ENCODE assay signal across 14 cellular contexts in genomic region chr19:39160523-39160861, GRCh38. TPM values are rescaled to one million over a fixed set of nuclear protein-coding genes. Genes with fewer than 3 reads are reported as not detected.
DNase-seq lines count a peak whose midpoint lies in the region; TF ChIP-seq lines count a peak whose summit lies in the region.
"Had no signal": no experiment of that assay in that cellular context is flagged by ENCODE, and none has a peak within 500 bp of the region (broad histone marks: within the 10 kb centered on the region; RNA-seq: fewer than 3 reads in every experiment).

No MANE protein-coding gene starts in this region.

- WGBS in adrenal gland, 4 donors, result 20 to 30% (median 25%) methylated on average over 8 of the region's 8 CpGs

- H3K36me3 ChIP-seq in BLaER1 (peaks cover 14% of the 10 kb centered on the region), adrenal gland (replicated peaks in 1 of 2) (no peaks in the 10 kb centered on the region), WERI-Rb-1 (peaks cover 12% of the 10 kb centered on the region)

- H3K4me2 ChIP-seq in BLaER1, result 0 out of 2 replicates have a peak overlapping the region, but pooled peaks have one; percentile 7

- peak overlapping the region; percentile 45 for H3K9ac ChIP-seq in BLaER1

- intact Hi-C loops in adrenal gland (cut with DNase I) (no loop called here), posterior vena cava (cut with DNase I) (no loop called here)

- peaks cover 95% of the 10 kb centered on the region for H4K20me1 ChIP-seq in BLaER1

- H3K9me3 ChIP-seq in BLaER1, result no peaks in the 10 kb centered on the region
- no peaks in the 10 kb centered on the region for H3K9me3 ChIP-seq in adrenal gland (replicated peaks in 1 of 3)
- H3K9me3 ChIP-seq in WERI-Rb-1 (ENCODE audit: severe bottlenecking), result no peaks in the 10 kb centered on the region

- DNase-seq in adrenal gland, result peak in 6 of 7 donors; percentile 50 to 69 (median 58)
- peak; percentile 51 for DNase-seq in fibroblast of the conjunctiva (ENCODE audit: low read depth)
- peak; percentile 91 for DNase-seq in posterior vena cava (ENCODE audit: low spot score)
- DNase-seq in WERI-Rb-1, result no peak
- DNase-seq in glomerular visceral epithelial cell (ENCODE audit: extremely low spot score), result no peak
- DNase-seq in NCI-H2171 (lab: John Stamatoyannopoulos, UW), result no peak
- no peak for DNase-seq in cerebellar cortex (ENCODE audit: low spot score)
- DNase-seq: activated T-cell treated with anti-CD3 and anti-CD28 coated beads, Interleukin-2, amount 50 U/mL, for 24 hours; COR-L47; effector memory CD4-positive, alpha-beta T cell; H7; mesendoderm; SW 1271 had no signal

- TF ChIP-seq CTCF in adrenal gland (IDR thresholded peaks at IDR 0.05) (no peak), WERI-Rb-1 (IDR thresholded peaks at IDR 0.05; ENCODE audit: low read depth, low read length) (no peak)

- H3K4me3 ChIP-seq in BLaER1 (no peak overlapping the region), adrenal gland (no peak overlapping the region), WERI-Rb-1 (ENCODE audit: low read depth, low read length) (no peak overlapping the region)

- TF ChIP-seq POLR2A in adrenal gland (IDR thresholded peaks at IDR 0.05), result no peak

- H3K27me3 ChIP-seq in BLaER1 (no peaks in the 10 kb centered on the region), adrenal gland (no peaks in the 10 kb centered on the region), WERI-Rb-1 (ENCODE audit: insufficient read depth, low read depth, severe bottlenecking) (no peaks in the 10 kb centered on the region)

- H3K4me1 ChIP-seq in BLaER1, result peaks cover 50% of the 10 kb centered on the region
- H3K4me1 ChIP-seq in adrenal gland (replicated peaks in 1 of 2), result peaks cover 17 to 40% of the 10 kb centered on the region in 2 donors

- H3K27ac ChIP-seq in BLaER1 (peak overlapping the region; percentile 53), adrenal gland (peak overlapping the region in 2 of 5 donors; percentile 58 to 62), WERI-Rb-1 (no peak overlapping the region)

RNA-seq across cellular contexts. Expression of gene PAK4, which starts 34.9 kb away (rescaled TPM):
- total RNA-seq in adrenal gland (10 to 100 TPM; 14.7 to 61.0 (median 24.6) TPM), posterior vena cava (10 to 100 TPM; 15.0 to 17.3 TPM)
- 10 to 100 TPM in 2 of 3 donors, 1 to 10 TPM in 1; 7.2 to 33.1 (median 27.5) TPM for polyA plus RNA-seq in adrenal gland

RNA-seq across cellular contexts. Expression of gene NCCRP1, which starts 36.3 kb away (rescaled TPM):
- total RNA-seq in adrenal gland, result under 1 TPM in 2 of 8 donors, not detected in 6; 0.11 TPM
- polyA plus RNA-seq in adrenal gland, result under 1 TPM in 2 of 3 donors, not detected in 1; 0.10 to 0.32 TPM
- total RNA-seq in posterior vena cava, result not detected
- total RNA-seq: H7 had no signal

RNA-seq across cellular contexts. Expression of gene SYCN, which starts 43.6 kb away (rescaled TPM):
- under 1 TPM in 2 of 8 donors, not detected in 6; 0.43 to 0.76 TPM for total RNA-seq in adrenal gland
- not detected for polyA plus RNA-seq in adrenal gland
- not detected for total RNA-seq in posterior vena cava
- total RNA-seq: H7 had no signal

Comparison
In these comparisons a context has a peak if more than half of its experiments do, and no peak if none do; other contexts are left out.
1. DNase-seq: peak in adrenal gland (6 of 7), fibroblast of the conjunctiva (single experiment) and posterior vena cava (single experiment); none in WERI-Rb-1 (single experiment), glomerular visceral epithelial cell (single experiment), NCI-H2171 (single experiment) and cerebellar cortex (single experiment).